8 cellular contexts compared by ENCODE assay signal in genomic region chr7:131057524-131058065, GRCh38.
DNase-seq lines count a peak whose midpoint lies in the region; ATAC-seq, FAIRE-seq and TF ChIP-seq lines count a peak whose summit lies in the region.

No MANE protein-coding gene starts in this region.

- no peaks in the 10 kb centered on the region for H3K36me3 ChIP-seq in kidney (ENCODE audit: control insufficient read depth in 1 of 2, insufficient read depth in 2 of 2, low read length in 2 of 2)
- no peaks in the 10 kb centered on the region; the same call in 1 of the 2 replicates for H3K36me3 ChIP-seq in PC-3 (ENCODE audit: low read depth, low read length)

- peaks cover 12 to 38% of the 10 kb centered on the region in 2 donors for H3K36me3 Mint-ChIP-seq in activated naive CD4-positive, alpha-beta T cell treated with anti-CD3 and anti-CD28 coated beads, Interleukin-2, amount 50 U/mL, for 72 hours
- peaks cover 5% of the 10 kb centered on the region for H3K36me3 Mint-ChIP-seq in natural killer cell treated with Interleukin-12 subunit alpha and Interleukin-12 subunit beta and Interleukin-15 and Interleukin-18, amount 100 ng/mL, for 72 hours

- H3F3A ChIP-seq in PC-3 (ENCODE audit: low read length, unreplicated experiment), result no peaks in the 10 kb centered on the region

- no peak overlapping the region for H2AFZ ChIP-seq in PC-3 (ENCODE audit: low read length)

- no peak overlapping the region for H3K9ac ChIP-seq in kidney (ENCODE audit: low read length in 2 of 2)
- H3K9ac ChIP-seq in PC-3 (ENCODE audit: low read length), result no peak overlapping the region

- H3K9me3 Mint-ChIP-seq in activated naive CD4-positive, alpha-beta T cell treated with anti-CD3 and anti-CD28 coated beads, Interleukin-2, amount 50 U/mL, for 72 hours, result no peaks in the 10 kb centered on the region
- H3K9me3 Mint-ChIP-seq in natural killer cell treated with Interleukin-12 subunit alpha and Interleukin-12 subunit beta and Interleukin-15 and Interleukin-18, amount 100 ng/mL, for 72 hours, result no peaks in the 10 kb centered on the region

- no peaks in the 10 kb centered on the region for H4K20me1 ChIP-seq in PC-3 (ENCODE audit: low read length)

- no peak for FAIRE-seq in kidney (lab: Jason Lieb, UNC)

- H3K4me3 ChIP-seq in kidney (ENCODE audit: low read length in 2 of 2) (no peak overlapping the region), PC-3 (ENCODE audit: low read length) (no peak overlapping the region)

- BruUV-seq in PC-3 (replicated peaks; lab: Mats Ljungman, UMichigan), result no TSS peak

- H3K4me1 ChIP-seq in kidney (ENCODE audit: control insufficient read depth in 1 of 2, insufficient read depth in 1 of 2, low read depth in 1 of 2, low read length in 2 of 2) (peaks cover 0 to 10% of the 10 kb centered on the region in 2 donors), PC-3 (ENCODE audit: insufficient read depth, low read length) (no peaks in the 10 kb centered on the region)

- TF ChIP-seq CTCF in kidney (IDR thresholded peaks at IDR 0.05; ENCODE audit: borderline replicate concordance, extremely low read depth, insufficient read depth) (no peak), PC-3 (conservative IDR thresholded peaks at IDR 0.05; ENCODE audit: low read depth, low read length) (no peak)

- peak overlapping the region in 1 of 2 donors; percentile 56 for H3K27ac ChIP-seq in kidney (ENCODE audit: low read depth in 2 of 2, low read length in 2 of 2)
- H3K27ac ChIP-seq in PC-3 (ENCODE audit: low read length), result no peak overlapping the region

- no peak for DNase-seq in activated naive CD4-positive, alpha-beta T cell treated with anti-CD3 and anti-CD28 coated beads, Interleukin-2, amount 50 U/mL, for 72 hours (ENCODE audit: low spot score in 2 of 2)
- DNase-seq in natural killer cell treated with Interleukin-12 subunit alpha and Interleukin-12 subunit beta and Interleukin-15 and Interleukin-18, amount 100 ng/mL, for 72 hours (ENCODE audit: low spot score), result no peak
- DNase-seq in NK-92 treated with Interleukin-12 subunit alpha and Interleukin-12 subunit beta, amount 100 ng/mL, for 24 hours (lab: John Stamatoyannopoulos, UW), result no peak
- no peak for DNase-seq in kidney
- DNase-seq in PC-3, result no peak
- DNase-seq in dedifferentiated amniotic fluid mesenchymal stem cell (ENCODE audit: extremely low spot score), result no peak

- peak overlapping the region; percentile 99 for H3K27ac Mint-ChIP-seq in activated naive CD4-positive, alpha-beta T cell treated with anti-CD3 and anti-CD28 coated beads, Interleukin-2, amount 50 U/mL, for 72 hours
- peak overlapping the region; percentile 86 to 99 for H3K27ac Mint-ChIP-seq in natural killer cell treated with Interleukin-12 subunit alpha and Interleukin-12 subunit beta and Interleukin-15 and Interleukin-18, amount 100 ng/mL, for 72 hours

- no peaks in the 10 kb centered on the region for H3K9me2 ChIP-seq in PC-3 (replicated peaks; ENCODE audit: low read length)

- POLR2A ChIA-PET in PC-3 (lab: Charles Lee; ENCODE audit: unreplicated experiment), result interaction anchor here (0.6 to 0.7 kb wide), 2 partner anchors 132 to 163 kb away, joined by 3 to 8 read pairs; no protein-coding TSS in a partner anchor

- H3K9me3 ChIP-seq in kidney (ENCODE audit: control insufficient read depth in 1 of 2, low read length in 2 of 2) (no peaks in the 10 kb centered on the region), PC-3 (ENCODE audit: low read length) (no peaks in the 10 kb centered on the region)

- no peak overlapping the region for H3K4me2 ChIP-seq in PC-3 (ENCODE audit: low read length)

- peaks cover 37 to 54% of the 10 kb centered on the region in 2 donors for H3K4me1 Mint-ChIP-seq in natural killer cell treated with Interleukin-12 subunit alpha and Interleukin-12 subunit beta and Interleukin-15 and Interleukin-18, amount 100 ng/mL, for 72 hours (ENCODE audit: low read depth in 2 of 2)

- H3K27me3 Mint-ChIP-seq in natural killer cell treated with Interleukin-12 subunit alpha and Interleukin-12 subunit beta and Interleukin-15 and Interleukin-18, amount 100 ng/mL, for 72 hours, result no peaks in the 10 kb centered on the region

- peak overlapping the region; percentile 71 for H3K4me3 Mint-ChIP-seq in natural killer cell treated with Interleukin-12 subunit alpha and Interleukin-12 subunit beta and Interleukin-15 and Interleukin-18, amount 100 ng/mL, for 72 hours

- 0 out of 2 replicates have a peak, but pooled peaks cover 10% of the 10 kb centered on the region for H3K79me2 ChIP-seq in PC-3 (ENCODE audit: low read length)

- no peaks in the 10 kb centered on the region for H3K27me3 ChIP-seq in PC-3 (ENCODE audit: low read length)

- ATAC-seq in GM18505 (IDR thresholded peaks at IDR 0.05; ENCODE audit: unreplicated experiment), result peak; percentile 39
- peak; percentile 26 for ATAC-seq in HG03097 (IDR thresholded peaks at IDR 0.05; ENCODE audit: low FRiP score, unreplicated experiment)
- peak; percentile 84 to 93 for ATAC-seq in activated naive CD4-positive, alpha-beta T cell treated with anti-CD3 and anti-CD28 coated beads, Interleukin-2, amount 50 U/mL, for 72 hours
- peak; percentile 87 to 93 for ATAC-seq in natural killer cell treated with Interleukin-12 subunit alpha and Interleukin-12 subunit beta and Interleukin-15 and Interleukin-18, amount 100 ng/mL, for 72 hours
- ATAC-seq in PC-3, result no peak

- no peak for TF ChIP-seq POLR2A in GM18505 (IDR thresholded peaks at IDR 0.05; ENCODE audit: borderline replicate concordance, extremely low read depth, insufficient read depth, insufficient read length)

- intact Hi-C loops in kidney (cut with DNase I) (no loop called here), PC-3 (cut with micrococcal nuclease) (no loop called here)

- CTCF ChIA-PET in PC-3 (lab: Charles Lee), result no interaction called here
